Comparison of ENCODE assay signal across 8 cellular contexts in genomic region chrX:132423323-132423722, GRCh38.
"Had no signal": no experiment of that assay in that cellular context is flagged by ENCODE, and none has a peak within 500 bp of the region (broad histone marks: within the 10 kb centered on the region; RNA-seq: fewer than 3 reads in every experiment).

No MANE protein-coding gene starts in this region.

- DNase-seq: GM23248, H7, HFFc6, KG1 had no signal

- H3K36me3 ChIP-seq: HAP-1 had no signal

- H3K9me3 ChIP-seq: HAP-1 had no signal

- ATAC-seq: HCT116 had no signal

- H2AFZ ChIP-seq: GM23248 had no signal

- H3K4me3 Mint-ChIP-seq: HFFc6, IgD-negative memory B cell had no signal

- H3K9me3 Mint-ChIP-seq: HFFc6, IgD-negative memory B cell had no signal

- H3K27me3 Mint-ChIP-seq: IgD-negative memory B cell had no signal

- H3K4me3 ChIP-seq: GM23248, HAP-1 had no signal

- H3K9ac ChIP-seq: GM23248 had no signal

- H3K27ac ChIP-seq: GM23248, HL-60 had no signal

- H3K27ac Mint-ChIP-seq: HFFc6, IgD-negative memory B cell had no signal
